In genomic region chr2:190889175-190889943, GRCh38 we compare ENCODE assay signal across 14 cellular contexts. TPM values are rescaled to one million over a fixed set of nuclear protein-coding genes. Genes with fewer than 3 reads are reported as not detected.
A peak's percentile ranks its signal among the peaks of the same experiment; 100 is the strongest.
DNase-seq lines count a peak whose midpoint lies in the region; ATAC-seq and TF ChIP-seq lines count a peak whose summit lies in the region.
"Had no signal": no experiment of that assay in that cellular context is flagged by ENCODE, and none has a peak within 500 bp of the region (broad histone marks: within the 10 kb centered on the region; RNA-seq: fewer than 3 reads in every experiment).

No MANE protein-coding gene starts in this region.

- peaks cover 2% of the 10 kb centered on the region; the same call in 1 of the 2 replicates for H3K9me1 ChIP-seq in IMR-90 (ENCODE audit: insufficient read depth, low read length)

- H3K79me1 ChIP-seq in IMR-90 (ENCODE audit: low read depth in 1 of 2, low read length in 2 of 2): peaks cover 0 to 31% of the 10 kb centered on the region in 2 experiments; a peak in 2 of 4 replicates

- H3K56ac ChIP-seq in IMR-90 (ENCODE audit: extremely low read depth, insufficient read depth, low read length): no peak overlapping the region

- H3K4me1 ChIP-seq in IMR-90 (ENCODE audit: control insufficient read depth, insufficient read depth, low read length): peaks cover 2% of the 10 kb centered on the region; the same call in 1 of the 2 replicates
- peaks cover 9% of the 10 kb centered on the region for H3K4me1 ChIP-seq in mammary epithelial cell (ENCODE audit: insufficient read depth, low read length)
- H3K4me1 ChIP-seq in neural progenitor cell: peaks cover 1% of the 10 kb centered on the region
- H3K4me1 ChIP-seq: colonic mucosa had no signal

- H3K36me3 Mint-ChIP-seq in neural crest cell (ENCODE audit: low read depth): no peaks in the 10 kb centered on the region
- peaks cover 7% of the 10 kb centered on the region for H3K36me3 Mint-ChIP-seq in neural progenitor cell

- no peak overlapping the region for H2BK120ac ChIP-seq in IMR-90 (ENCODE audit: low read depth, low read length)

- H3K9me3 ChIP-seq in IMR-90 (ENCODE audit: control insufficient read depth, insufficient read depth, low read length) (no peaks in the 10 kb centered on the region), mammary epithelial cell (replicated peaks; ENCODE audit: insufficient read depth, low read length) (no peaks in the 10 kb centered on the region), neural progenitor cell (ENCODE audit: low read depth) (no peaks in the 10 kb centered on the region)
- H3K9me3 ChIP-seq: colonic mucosa, gastrocnemius medialis had no signal

- TF ChIP-seq POLR2A in IMR-90 (IDR thresholded peaks at IDR 0.05; ENCODE audit: low read depth, low read length): no peak

- H3K18ac ChIP-seq in IMR-90 (ENCODE audit: low read depth, low read length): no peak overlapping the region

- H3K9ac ChIP-seq in IMR-90 (ENCODE audit: low read depth, low read length) (no peak overlapping the region), mammary epithelial cell (ENCODE audit: insufficient read depth, low read length) (no peak overlapping the region), neural progenitor cell (no peak overlapping the region)

- no peaks in the 10 kb centered on the region for H3F3A ChIP-seq in neural progenitor cell (ENCODE audit: low read depth)

- in situ Hi-C loops in Caki2 (cut with HindIII; ENCODE audit: low pct_unique_long_range_greater_than_20kb, low sequenced_read_pairs) (no loop called here), IMR-90 (cut with MboI; ENCODE audit: low sequenced_read_pairs) (no loop called here), mammary epithelial cell (cut with MboI; ENCODE audit: low sequenced_read_pairs in 2 of 2) (no loop called here)

- no peak overlapping the region for H4K8ac ChIP-seq in IMR-90 (ENCODE audit: low read depth in 2 of 2, low read length in 2 of 2)

- H3K4ac ChIP-seq in IMR-90 (ENCODE audit: low read depth, low read length): no peak overlapping the region

- POLR2A ChIA-PET in IMR-90 (lab: Charles Lee; ENCODE audit: unreplicated experiment): interaction anchor here (0.6 kb wide), 1 partner anchor 164 kb away, joined by 3 read pairs; no protein-coding TSS in a partner anchor

- H3K27me3 ChIP-seq in IMR-90 (ENCODE audit: control insufficient read depth, insufficient read depth, low read length) (no peaks in the 10 kb centered on the region), mammary epithelial cell (ENCODE audit: insufficient read depth, low read length) (no peaks in the 10 kb centered on the region), neural progenitor cell (no peaks in the 10 kb centered on the region)
- H3K27me3 ChIP-seq: colonic mucosa, gastrocnemius medialis had no signal

- no peak overlapping the region for H4K5ac ChIP-seq in IMR-90 (ENCODE audit: low read depth, low read length)

- CTCF ChIA-PET in IMR-90 (lab: Yijun Ruan, JAX) (interaction anchor here (0.7 to 1.2 kb wide), 4 partner anchors 13 to 74 kb away, joined by 3 to 4 read pairs (median 3); no protein-coding TSS in a partner anchor), mammary epithelial cell (lab: Charles Lee; ENCODE audit: low non-redundant PET) (no interaction called here)

- H3K4me3 ChIP-seq in IMR-90 (ENCODE audit: insufficient read depth, low read depth, low read length): no peak overlapping the region
- H3K4me3 ChIP-seq in mammary epithelial cell (replicated peaks in 1 of 3; ENCODE audit: insufficient read depth in 1 of 3, low read depth in 2 of 3, low read length in 3 of 3): peak overlapping the region in 1 of 3 experiments; percentile 2
- H3K4me3 ChIP-seq in neural progenitor cell: no peak overlapping the region
- H3K4me3 ChIP-seq in foreskin fibroblast (ENCODE audit: low read depth in 1 of 2, low read length in 2 of 2): no peak overlapping the region
- H3K4me3 ChIP-seq: colonic mucosa, gastrocnemius medialis had no signal

- H4K20me1 ChIP-seq in IMR-90 (ENCODE audit: insufficient read depth, low read length) (peaks cover 74% of the 10 kb centered on the region; the same call in 1 of the 2 replicates), mammary epithelial cell (ENCODE audit: insufficient read depth, low read length) (peaks cover 6% of the 10 kb centered on the region), neural progenitor cell (ENCODE audit: low read depth) (peaks cover 4% of the 10 kb centered on the region)

- H3K4me2 ChIP-seq in IMR-90 (ENCODE audit: low read depth, low read length) (no peak overlapping the region; the same call in 1 of the 2 replicates), mammary epithelial cell (ENCODE audit: insufficient read depth, low read depth, low read length) (peak overlapping the region; percentile 66), neural progenitor cell (no peak overlapping the region)

- H3K9me3 Mint-ChIP-seq in neural crest cell (no peaks in the 10 kb centered on the region), neural progenitor cell (no peaks in the 10 kb centered on the region)

- no peak overlapping the region for H4K91ac ChIP-seq in IMR-90 (ENCODE audit: insufficient read depth, low read depth, low read length)

- H2AK5ac ChIP-seq in IMR-90 (ENCODE audit: low read depth, low read length): no peak overlapping the region

- peaks cover 32% of the 10 kb centered on the region for H3K4me1 Mint-ChIP-seq in neural crest cell
- H3K4me1 Mint-ChIP-seq in neural progenitor cell: peaks cover 3% of the 10 kb centered on the region

- WGBS in IMR-90 (ENCODE audit: extremely low coverage in 2 of 2, insufficient read length in 1 of 2), 2 experiments: no CpG with 5 or more reads among the region's 3 CpGs
- WGBS in mammary epithelial cell (ENCODE audit: low coverage, missing lambda C conversion rate): 89% methylated on average over 3 of the region's 3 CpGs

- peak overlapping the region; percentile 59; the same call in 1 of the 2 replicates for H3K23ac ChIP-seq in IMR-90 (ENCODE audit: low read depth, low read length)

- peaks cover 100% of the 10 kb centered on the region for H3K79me2 ChIP-seq in mammary epithelial cell (ENCODE audit: insufficient read depth, low read length)
- H3K79me2 ChIP-seq in neural progenitor cell (ENCODE audit: low read depth): peaks cover 87% of the 10 kb centered on the region

- H3K36me3 ChIP-seq in IMR-90 (ENCODE audit: control insufficient read depth, insufficient read depth, low read length) (peaks cover 2% of the 10 kb centered on the region), mammary epithelial cell (ENCODE audit: insufficient read depth, low read length) (peaks cover 9% of the 10 kb centered on the region), neural progenitor cell (no peaks in the 10 kb centered on the region)
- H3K36me3 ChIP-seq: colonic mucosa, gastrocnemius medialis had no signal

- no peak for TF ChIP-seq CTCF in IMR-90 (conservative IDR thresholded peaks at IDR 0.05; ENCODE audit: low read depth, low read length)
- TF ChIP-seq CTCF in mammary epithelial cell (conservative IDR thresholded peaks at IDR 0.05 in 1 of 2, IDR thresholded peaks at IDR 0.05 in 1 of 2; ENCODE audit: extremely low read depth in 1 of 2, insufficient read depth in 1 of 2, low read depth in 1 of 2, low read length in 2 of 2): no peak
- TF ChIP-seq CTCF in neural crest cell (conservative IDR thresholded peaks at IDR 0.05): no peak
- TF ChIP-seq CTCF in neural progenitor cell (IDR thresholded peaks at IDR 0.05): no peak
- TF ChIP-seq CTCF in foreskin fibroblast (IDR thresholded peaks at IDR 0.05; ENCODE audit: low read depth, low read length): no peak

- no TSS peak for BruUV-seq in IMR-90 (replicated peaks; lab: Mats Ljungman, UMichigan)
- no TSS peak for BruUV-seq in mammary epithelial cell (replicated peaks; lab: Mats Ljungman, UMichigan)

- TF ChIP-seq RAD21 in IMR-90 (IDR thresholded peaks at IDR 0.05; ENCODE audit: low read length): no peak

- H3K14ac ChIP-seq in IMR-90 (replicated peaks; ENCODE audit: low read depth, low read length): peak overlapping the region; percentile 41; the same call in 1 of the 2 replicates

- no peak overlapping the region for H2BK15ac ChIP-seq in IMR-90 (ENCODE audit: low read depth, low read length)

- intact Hi-C loops in IMR-90 (cut with micrococcal nuclease): loop anchor here (2.0 kb wide), 1 partner anchor 15 kb away; no protein-coding TSS in a partner anchor
- intact Hi-C loops in mammary epithelial cell (cut with micrococcal nuclease): no loop called here

- H2AFZ ChIP-seq in IMR-90 (replicated peaks; ENCODE audit: low read length, poor library complexity): no peak overlapping the region
- no peak overlapping the region for H2AFZ ChIP-seq in mammary epithelial cell (ENCODE audit: low read depth, low read length)
- no peak overlapping the region for H2AFZ ChIP-seq in neural progenitor cell (replicated peaks)

- peak; percentile 60 for DNase-seq in Caki2 (ENCODE audit: low read depth)
- DNase-seq in IMR-90: no peak
- no peak for DNase-seq in mammary epithelial cell
- DNase-seq in neural crest cell (ENCODE audit: low read depth, low spot score): no peak
- no peak for DNase-seq in NCI-H345 treated with DMSO at 0.1 percent for 48 hours (lab: John Stamatoyannopoulos, UW; ENCODE audit: unreplicated experiment)
- DNase-seq in neural progenitor cell (ENCODE audit: low spot score): no peak
- DNase-seq in foreskin fibroblast: no peak
- DNase-seq: activated gamma-delta T cell; colonic mucosa; gastrocnemius medialis; NCI-H226; occipital lobe; stimulated activated CD4-positive, alpha-beta T cell treated with anti-CD3 and anti-CD28 coated beads, Interleukin-4, amount 100 ng/mL, for 1 hour had no signal

- H2BK20ac ChIP-seq in IMR-90 (ENCODE audit: low read depth, low read length): no peak overlapping the region

- H2AK9ac ChIP-seq in IMR-90 (replicated peaks; ENCODE audit: low read depth, low read length, poor library complexity): no peak overlapping the region

- no peak overlapping the region for H3K4me3 Mint-ChIP-seq in neural crest cell
- H3K4me3 Mint-ChIP-seq in neural progenitor cell: no peak overlapping the region

- H3K27ac ChIP-seq in IMR-90 (ENCODE audit: insufficient read depth, low read length): no peak overlapping the region
- no peak overlapping the region for H3K27ac ChIP-seq in mammary epithelial cell (ENCODE audit: insufficient read depth, low read depth, low read length)
- H3K27ac ChIP-seq in neural progenitor cell: no peak overlapping the region
- H3K27ac ChIP-seq: colonic mucosa, gastrocnemius medialis had no signal

- H3K27me3 Mint-ChIP-seq in neural crest cell (ENCODE audit: low read depth): no peaks in the 10 kb centered on the region
- no peaks in the 10 kb centered on the region for H3K27me3 Mint-ChIP-seq in neural progenitor cell (ENCODE audit: insufficient read depth, low read depth)

- no peak for ATAC-seq in IMR-90 (ENCODE audit: low read depth)
- ATAC-seq: gastrocnemius medialis, Right ventricle myocardium inferior had no signal

- H2BK5ac ChIP-seq in IMR-90 (ENCODE audit: low read depth, low read length, poor library complexity, severe bottlenecking): no peak overlapping the region

- H3K27ac Mint-ChIP-seq in neural crest cell (ENCODE audit: unreplicated experiment) (peak overlapping the region; percentile 39), neural progenitor cell (no peak overlapping the region)

- dilution Hi-C loops in IMR-90 (cut with HindIII; ENCODE audit: low sequenced_read_pairs, unreplicated experiment): no loop called here
- dilution Hi-C loops in mammary epithelial cell (cut with HindIII; ENCODE audit: low sequenced_read_pairs): no loop called here

RNA-seq across cellular contexts. Expression of gene GLS, which starts 8.7 kb away (rescaled TPM):
- 270 and 324 TPM in 2 replicates for total RNA-seq in Caki2 (2014; rRNA removed; shearing (Covaris generic); ENCODE audit: low replicate concordance)
- total RNA-seq in IMR-90 (2012; rRNA removed): 130 and 279 TPM in 2 replicates
- polyA plus RNA-seq in IMR-90 (2012; rRNA removed): 63.2 and 87.5 TPM in 2 replicates
- 10.3 and 16.9 TPM in 2 replicates for polyA plus RNA-seq in IMR-90 (2012; cell fraction: cytosol; rRNA removed)
- polyA plus RNA-seq in IMR-90 (2012; cell fraction: nucleus; rRNA removed; ENCODE audit: low replicate concordance): 45.0 and 212 TPM in 2 replicates
- total RNA-seq in mammary epithelial cell: 100 to 1,000 TPM; 166 to 403 TPM
- polyA plus RNA-seq in mammary epithelial cell: 35.5 TPM
- polyA minus RNA-seq in mammary epithelial cell: 408 TPM
- 85.5 and 85.6 TPM in 2 replicates for total RNA-seq in neural crest cell
- 42.0 and 54.0 TPM in 2 replicates for total RNA-seq in neural progenitor cell (ENCODE audit: low replicate concordance)
